In the genomic region with DNA sequence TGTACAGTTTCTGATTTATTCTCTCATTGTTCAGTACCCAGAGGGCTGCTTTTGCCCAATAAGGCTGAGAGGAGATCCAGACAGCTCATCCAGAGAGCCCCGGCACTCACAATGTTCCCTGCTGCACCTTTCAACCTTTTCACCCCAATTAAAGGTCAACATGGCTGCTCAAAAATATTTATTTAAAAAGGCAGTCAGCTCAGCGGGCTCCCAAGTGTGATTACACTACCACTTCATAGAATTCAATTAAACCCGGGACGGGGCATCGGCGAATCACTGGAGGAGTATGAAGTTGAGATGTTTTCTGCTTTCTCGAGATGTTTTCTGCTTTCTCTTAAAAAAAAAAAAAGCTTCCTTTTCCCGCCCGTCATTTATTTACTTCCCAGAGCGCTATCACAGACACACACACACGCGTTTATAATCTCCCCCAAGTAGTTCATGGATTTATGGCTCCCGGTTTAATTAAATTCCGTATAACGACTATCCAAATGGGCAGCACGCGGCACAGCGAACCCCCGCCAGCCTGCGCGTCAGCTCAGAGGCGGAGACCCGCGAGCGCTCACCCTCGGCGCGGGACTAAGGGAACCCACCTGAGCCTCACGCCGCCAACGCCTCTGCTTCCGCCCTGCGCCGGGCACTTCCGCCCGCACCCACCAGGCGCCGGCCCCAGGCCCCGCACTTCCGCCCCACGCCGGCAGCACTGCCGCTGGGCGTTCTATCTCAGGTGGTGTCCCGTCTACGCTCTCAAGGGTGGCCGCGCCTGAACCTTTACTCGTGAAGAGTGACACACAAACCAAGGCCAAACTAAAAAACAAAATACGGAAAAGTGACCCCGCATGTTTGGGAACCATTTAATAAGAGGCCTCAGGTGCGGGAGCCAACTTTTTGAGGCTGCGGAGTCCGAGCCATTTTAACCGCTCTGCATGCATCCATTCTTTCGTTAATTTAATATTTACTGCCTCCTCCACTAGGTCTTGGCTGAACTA, we compare ENCODE assay signal across 1 cellular context.
TF ChIP-seq lines count a peak whose summit lies in the region.

TSS of gene C5orf63 (minus strand) at position 642 of the 986 bp plus-strand sequence. CDS start 14,507 bp downstream, outside the sequence.

TF ChIP-seq in GM12878, 131 proteins besides CTCF, POLR2A, EP300 and RAD21 (continued from another document):
- TF ChIP-seq, protein P1, sequence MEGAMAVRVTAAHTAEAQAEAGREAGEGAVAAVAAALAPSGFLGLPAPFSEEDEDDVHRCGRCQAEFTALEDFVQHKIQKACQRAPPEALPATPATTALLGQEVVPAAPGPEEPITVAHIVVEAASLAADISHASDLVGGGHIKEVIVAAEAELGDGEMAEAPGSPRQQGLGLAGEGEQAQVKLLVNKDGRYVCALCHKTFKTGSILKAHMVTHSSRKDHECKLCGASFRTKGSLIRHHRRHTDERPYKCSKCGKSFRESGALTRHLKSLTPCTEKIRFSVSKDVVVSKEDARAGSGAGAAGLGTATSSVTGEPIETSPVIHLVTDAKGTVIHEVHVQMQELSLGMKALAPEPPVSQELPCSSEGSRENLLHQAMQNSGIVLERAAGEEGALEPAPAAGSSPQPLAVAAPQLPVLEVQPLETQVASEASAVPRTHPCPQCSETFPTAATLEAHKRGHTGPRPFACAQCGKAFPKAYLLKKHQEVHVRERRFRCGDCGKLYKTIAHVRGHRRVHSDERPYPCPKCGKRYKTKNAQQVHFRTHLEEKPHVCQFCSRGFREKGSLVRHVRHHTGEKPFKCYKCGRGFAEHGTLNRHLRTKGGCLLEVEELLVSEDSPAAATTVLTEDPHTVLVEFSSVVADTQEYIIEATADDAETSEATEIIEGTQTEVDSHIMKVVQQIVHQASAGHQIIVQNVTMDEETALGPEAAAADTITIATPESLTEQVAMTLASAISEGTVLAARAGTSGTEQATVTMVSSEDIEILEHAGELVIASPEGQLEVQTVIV (IDR thresholded peaks at IDR 0.05; ENCODE audit: borderline replicate concordance, partially characterized antibody): peak; percentile 33
- TF ChIP-seq, protein P2, sequence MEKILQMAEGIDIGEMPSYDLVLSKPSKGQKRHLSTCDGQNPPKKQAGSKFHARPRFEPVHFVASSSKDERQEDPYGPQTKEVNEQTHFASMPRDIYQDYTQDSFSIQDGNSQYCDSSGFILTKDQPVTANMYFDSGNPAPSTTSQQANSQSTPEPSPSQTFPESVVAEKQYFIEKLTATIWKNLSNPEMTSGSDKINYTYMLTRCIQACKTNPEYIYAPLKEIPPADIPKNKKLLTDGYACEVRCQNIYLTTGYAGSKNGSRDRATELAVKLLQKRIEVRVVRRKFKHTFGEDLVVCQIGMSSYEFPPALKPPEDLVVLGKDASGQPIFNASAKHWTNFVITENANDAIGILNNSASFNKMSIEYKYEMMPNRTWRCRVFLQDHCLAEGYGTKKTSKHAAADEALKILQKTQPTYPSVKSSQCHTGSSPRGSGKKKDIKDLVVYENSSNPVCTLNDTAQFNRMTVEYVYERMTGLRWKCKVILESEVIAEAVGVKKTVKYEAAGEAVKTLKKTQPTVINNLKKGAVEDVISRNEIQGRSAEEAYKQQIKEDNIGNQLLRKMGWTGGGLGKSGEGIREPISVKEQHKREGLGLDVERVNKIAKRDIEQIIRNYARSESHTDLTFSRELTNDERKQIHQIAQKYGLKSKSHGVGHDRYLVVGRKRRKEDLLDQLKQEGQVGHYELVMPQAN (conservative IDR thresholded peaks at IDR 0.05): 0 out of 2 replicates have a peak, but pooled peaks have one; percentile 34
- TF ChIP-seq BACH1 (IDR thresholded peaks at IDR 0.05; ENCODE audit: borderline replicate concordance): no peak
